In genomic region chr7:151838861-151839381, GRCh38 we compare ENCODE assay signal across 9 cellular contexts. TPM values are rescaled to one million over a fixed set of nuclear protein-coding genes. Genes with fewer than 3 reads are reported as not detected.
DNase-seq lines count a peak whose midpoint lies in the region; ATAC-seq, FAIRE-seq and TF ChIP-seq lines count a peak whose summit lies in the region.
"Had no signal": no experiment of that assay in that cellular context is flagged by ENCODE, and none has a peak within 500 bp of the region (broad histone marks: within the 10 kb centered on the region; RNA-seq: fewer than 3 reads in every experiment).

No MANE protein-coding gene starts in this region.

- ATAC-seq in GM18511 (IDR thresholded peaks at IDR 0.05; ENCODE audit: unreplicated experiment) (peak; percentile 82), HG02938 (IDR thresholded peaks at IDR 0.05; ENCODE audit: unreplicated experiment) (peak; percentile 48)
- ATAC-seq: HCT116 had no signal

- no peaks in the 10 kb centered on the region for H3K36me3 ChIP-seq in sigmoid colon

- no peak for TF ChIP-seq CTCF in sigmoid colon (IDR thresholded peaks at IDR 0.05)

- H3K4me3 ChIP-seq in sigmoid colon = no peak overlapping the region

- no peaks in the 10 kb centered on the region for H3K27me3 ChIP-seq in sigmoid colon

- intact Hi-C loops in sigmoid colon (cut with DNase I) = no loop called here

- 35 to 52% methylated on average over 17 of the region's 17 CpGs for WGBS in sigmoid colon, 2 donors

- no peaks in the 10 kb centered on the region for H3K4me1 ChIP-seq in sigmoid colon

- peak; percentile 10 for DNase-seq in T-helper 9 cell
- peak; percentile 47 for DNase-seq in globus pallidus (ENCODE audit: low spot score)
- DNase-seq in dermis blood vessel endothelial cell = no peak
- no peak for DNase-seq in H54 (ENCODE audit: insufficient read length, low spot score)
- no peak for DNase-seq in sigmoid colon

- no peaks in the 10 kb centered on the region for H3K9me3 ChIP-seq in sigmoid colon

- no peak for FAIRE-seq in H54 (lab: Jason Lieb, UNC)

- no peak for TF ChIP-seq POLR2A in H54 (IDR thresholded peaks at IDR 0.05; ENCODE audit: low read depth, low read length)
- no peak for TF ChIP-seq POLR2A in sigmoid colon (IDR thresholded peaks at IDR 0.05)

- H3K27ac ChIP-seq in temporal lobe (ENCODE audit: low read depth, low read length) (peak overlapping the region; percentile 25), sigmoid colon (no peak overlapping the region)

- no peak for TF ChIP-seq EP300 in sigmoid colon (IDR thresholded peaks at IDR 0.05)

RNA-seq across cellular contexts. Expression of gene PRKAG2, which starts 38.0 kb away (rescaled TPM):
- total RNA-seq in temporal lobe = 24.8 TPM
- total RNA-seq in dermis blood vessel endothelial cell = 16.8 and 21.4 TPM in 2 replicates
- total RNA-seq in sigmoid colon = 10 to 100 TPM; 37.1 to 51.2 (median 40.1) TPM
- 10 to 100 TPM; 19.2 to 31.9 (median 29.4) TPM for polyA plus RNA-seq in sigmoid colon

Comparison
In these comparisons a context has a peak if more than half of its experiments do, and no peak if none do; other contexts are left out.
1. DNase-seq: peak in T-helper 9 cell (single experiment) and globus pallidus (single experiment); none in dermis blood vessel endothelial cell (single experiment), H54 (single experiment) and sigmoid colon (single experiment).